ENCODE assay signal across 7 cellular contexts in the genomic region with DNA sequence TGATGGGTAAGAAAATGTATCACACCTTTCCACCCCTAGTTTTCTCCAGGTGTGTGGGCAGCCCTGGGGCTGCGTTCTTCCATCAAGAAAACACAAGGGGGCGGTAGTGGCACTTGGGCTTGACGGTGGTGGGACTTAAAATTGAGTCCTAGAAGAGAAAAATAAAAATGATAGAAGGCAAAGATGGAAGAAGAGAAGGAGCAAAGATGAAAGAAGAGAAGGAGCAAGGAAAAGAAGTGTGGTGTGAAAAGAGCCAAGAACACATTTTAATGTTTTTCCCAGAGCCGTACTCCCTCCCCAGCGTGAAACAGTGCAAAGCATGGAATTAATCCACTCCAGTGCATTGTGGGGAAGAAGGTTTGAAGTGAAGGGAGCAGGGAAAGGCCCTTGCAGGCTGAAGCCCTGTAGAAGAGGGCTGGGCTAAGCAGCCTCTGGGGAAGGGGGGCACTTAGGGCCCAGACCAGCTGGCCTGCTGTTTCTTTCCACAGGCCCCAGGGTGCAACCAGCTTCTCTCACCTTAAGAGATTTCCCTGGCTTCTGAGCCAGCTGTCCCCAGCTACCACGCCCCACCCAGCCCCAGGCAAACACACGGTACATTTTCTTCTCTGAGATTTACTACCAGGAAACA.
DNase-seq lines count a peak whose midpoint lies in the region; ATAC-seq, FAIRE-seq and TF ChIP-seq lines count a peak whose summit lies in the region.

No MANE protein-coding gene starts in this region.

- H3K4me3 ChIP-seq in RWPE2 (ENCODE audit: severe bottlenecking) (no peak overlapping the region), bronchial epithelial cell (ENCODE audit: low read depth, low read length) (no peak overlapping the region), kidney epithelial cell (ENCODE audit: low read depth, low read length) (no peak overlapping the region)

- no peaks in the 10 kb centered on the region for H3K36me3 ChIP-seq in RWPE2 (ENCODE audit: low read depth)
- no peaks in the 10 kb centered on the region for H3K36me3 ChIP-seq in bronchial epithelial cell (ENCODE audit: control insufficient read depth, insufficient read depth, low read length)
- H3K36me3 ChIP-seq in kidney epithelial cell (ENCODE audit: control insufficient read depth, insufficient read depth, low read length), result no peaks in the 10 kb centered on the region

- H3K27me3 ChIP-seq in RWPE2 (ENCODE audit: insufficient read depth, poor library complexity, severe bottlenecking) (no peaks in the 10 kb centered on the region), bronchial epithelial cell (ENCODE audit: control insufficient read depth, insufficient read depth, low read length) (no peaks in the 10 kb centered on the region), kidney epithelial cell (ENCODE audit: control insufficient read depth, insufficient read depth, low read length) (no peaks in the 10 kb centered on the region)

- TF ChIP-seq CTCF in LNCAP (IDR thresholded peaks at IDR 0.05), result peak; percentile 93
- peak; percentile 84 for TF ChIP-seq CTCF in RWPE2 (IDR thresholded peaks at IDR 0.05; ENCODE audit: poor library complexity, severe bottlenecking)
- peak; percentile 69 for TF ChIP-seq CTCF in bronchial epithelial cell (IDR thresholded peaks at IDR 0.05; ENCODE audit: insufficient read depth, low read length, severe bottlenecking)
- peak; percentile 85 for TF ChIP-seq CTCF in kidney epithelial cell (IDR thresholded peaks at IDR 0.05; ENCODE audit: insufficient read depth, low read length, poor library complexity, severe bottlenecking)

- FAIRE-seq in GM12892 (lab: Jason Lieb, UNC) (peak; percentile 61), bronchial epithelial cell (lab: Jason Lieb, UNC) (no peak)

- peak; percentile 73 for ATAC-seq in RWPE2 (ENCODE audit: low read depth)
- no peak for ATAC-seq in GM21825 (IDR thresholded peaks at IDR 0.05; ENCODE audit: unreplicated experiment)

- no peaks in the 10 kb centered on the region for H3K9me3 ChIP-seq in RWPE2 (ENCODE audit: severe bottlenecking)

- no peak for TF ChIP-seq POLR2A in GM12892 (IDR thresholded peaks at IDR 0.05; ENCODE audit: low read depth, low read length)

- H3K27ac ChIP-seq in RWPE2 (ENCODE audit: poor library complexity, severe bottlenecking), result no peak overlapping the region

- no peaks in the 10 kb centered on the region for H3K4me1 ChIP-seq in RWPE2 (ENCODE audit: insufficient read depth, poor library complexity, severe bottlenecking)

- DNase-seq in GM12892 (ENCODE audit: insufficient read length) (no peak), RWPE2 (ENCODE audit: low spot score) (no peak), bronchial epithelial cell (ENCODE audit: low read depth) (peak; percentile 38), kidney epithelial cell (ENCODE audit: low read depth) (no peak)
- peak; percentile 37 to 46 for DNase-seq in stimulated activated CD4-positive, alpha-beta T cell treated with anti-CD3 and anti-CD28 coated beads, Interleukin-2, amount 100 ng/mL, for 24 hours

Comparison
In these comparisons a context has a peak if more than half of its experiments do, and no peak if none do; other contexts are left out.
1. DNase-seq: peak in bronchial epithelial cell (single experiment) and stimulated activated CD4-positive, alpha-beta T cell treated with anti-CD3 and anti-CD28 coated beads, Interleukin-2, amount 100 ng/mL, for 24 hours (2 of 2); none in GM12892 (single experiment), RWPE2 (single experiment) and kidney epithelial cell (single experiment).
2. Peak in every context shown above with its lines, with median percentiles within 50 percentile points of each other: CTCF ChIP-seq.